In the genomic region with DNA sequence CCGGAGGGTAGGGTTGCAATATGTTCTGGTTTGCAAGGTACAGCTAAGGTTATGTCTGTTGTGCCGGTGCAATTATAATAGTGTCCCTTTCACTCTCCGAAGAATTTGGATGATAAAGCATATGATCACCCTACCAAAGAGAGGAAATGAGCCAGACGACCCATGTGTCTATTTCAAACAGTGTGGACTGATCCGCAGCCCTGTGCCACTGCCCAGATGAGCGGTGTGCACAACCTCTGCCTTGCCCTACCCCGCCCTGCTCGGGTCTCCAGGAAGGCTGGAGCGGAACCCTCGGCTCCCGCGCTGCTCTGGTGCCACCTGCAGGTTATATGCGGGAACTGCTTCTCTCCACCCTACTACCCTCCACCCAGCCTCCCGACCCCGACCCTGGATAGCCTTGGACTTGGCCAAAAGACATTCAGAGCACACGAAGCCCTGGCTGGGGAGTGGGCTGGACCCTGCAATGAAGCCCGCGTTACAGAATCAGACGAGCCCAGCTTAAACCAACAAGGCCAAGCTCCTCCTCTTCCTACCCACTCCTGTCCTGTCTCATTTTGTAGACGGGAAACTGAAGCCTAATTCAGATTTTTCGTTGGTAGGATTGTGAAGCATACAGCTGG, we compare ENCODE assay signal across 8 cellular contexts.
A peak's percentile ranks its signal among the peaks of the same experiment; 100 is the strongest.
DNase-seq lines count a peak whose midpoint lies in the region; ATAC-seq and TF ChIP-seq lines count a peak whose summit lies in the region.

No MANE protein-coding gene starts in this region.

- ATAC-seq in right lobe of liver: peak; percentile 99 to 100 (median 100)

- H3K9me3 ChIP-seq in right lobe of liver: no peaks in the 10 kb centered on the region

- H3K27me3 ChIP-seq in right lobe of liver: no peaks in the 10 kb centered on the region

- H3K4me3 Mint-ChIP-seq in chondrocyte (ENCODE audit: unreplicated experiment): peak overlapping the region; percentile 38

- no peaks in the 10 kb centered on the region for H3K4me1 ChIP-seq in right lobe of liver

- no peak overlapping the region for H3K4me3 ChIP-seq in right lobe of liver

- H3K27ac ChIP-seq in right lobe of liver: no peak overlapping the region

- intact Hi-C loops in right lobe of liver (cut with DNase I): no loop called here

- peak; percentile 62 for DNase-seq in COLO668 (lab: John Stamatoyannopoulos, UW; ENCODE audit: unreplicated experiment)
- peak; percentile 22 for DNase-seq in HCEC 1CT
- DNase-seq in NCI-H2196 (lab: John Stamatoyannopoulos, UW; ENCODE audit: unreplicated experiment): peak; percentile 63
- DNase-seq in activated CD4-positive, alpha-beta T cell treated with anti-CD3 and anti-CD28 coated beads for 4 hours: peak; percentile 56 to 60
- DNase-seq in chondrocyte (ENCODE audit: low spot score): no peak
- DNase-seq in right lobe of liver: peak; percentile 79 to 85 (median 82)
- DNase-seq in stimulated activated CD4-positive, alpha-beta T cell treated with anti-CD3 and anti-CD28 coated beads, TNF-alpha, amount 100 ng/mL, for 1 hour (ENCODE audit: low read depth in 3 of 3, low spot score in 1 of 3): peak in 2 of 3 donors; percentile 18 to 56
- no peak for DNase-seq in GOT3 (lab: John Stamatoyannopoulos, UW)

- H3K36me3 Mint-ChIP-seq in chondrocyte (ENCODE audit: low read depth): peaks cover under 1% of the 10 kb centered on the region

- peaks cover 41% of the 10 kb centered on the region for H3K27me3 Mint-ChIP-seq in chondrocyte (ENCODE audit: low read depth)

- TF ChIP-seq POLR2A in right lobe of liver (IDR thresholded peaks at IDR 0.05): no peak

- H3K36me3 ChIP-seq in right lobe of liver: no peaks in the 10 kb centered on the region

- H3K9me3 Mint-ChIP-seq in chondrocyte (ENCODE audit: low read depth): peaks cover 10% of the 10 kb centered on the region

- 5% methylated on average over 10 of the region's 21 CpGs for WGBS in right lobe of liver (ENCODE audit: insufficient coverage, low coverage, low lambda C conversion rate, missing lambda C conversion rate)

- no peak overlapping the region for H3K27ac Mint-ChIP-seq in chondrocyte (ENCODE audit: unreplicated experiment)

- H3K4me1 Mint-ChIP-seq in chondrocyte (ENCODE audit: low read depth): peaks cover 7% of the 10 kb centered on the region

- TF ChIP-seq CTCF in chondrocyte (IDR thresholded peaks at IDR 0.05) (peak; percentile 94), right lobe of liver (IDR thresholded peaks at IDR 0.05) (peak; percentile 79 to 87 (median 83))

Comparison
In these comparisons a context has a peak if more than half of its experiments do, and no peak if none do; other contexts are left out.
1. DNase-seq: peak in COLO668 (single experiment), HCEC 1CT (single experiment), NCI-H2196 (single experiment), activated CD4-positive, alpha-beta T cell treated with anti-CD3 and anti-CD28 coated beads for 4 hours (2 of 2), right lobe of liver (3 of 3) and stimulated activated CD4-positive, alpha-beta T cell treated with anti-CD3 and anti-CD28 coated beads, TNF-alpha, amount 100 ng/mL, for 1 hour (2 of 3); none in chondrocyte (single experiment) and GOT3 (single experiment).